22 cellular contexts compared by ENCODE assay signal in the genomic region with DNA sequence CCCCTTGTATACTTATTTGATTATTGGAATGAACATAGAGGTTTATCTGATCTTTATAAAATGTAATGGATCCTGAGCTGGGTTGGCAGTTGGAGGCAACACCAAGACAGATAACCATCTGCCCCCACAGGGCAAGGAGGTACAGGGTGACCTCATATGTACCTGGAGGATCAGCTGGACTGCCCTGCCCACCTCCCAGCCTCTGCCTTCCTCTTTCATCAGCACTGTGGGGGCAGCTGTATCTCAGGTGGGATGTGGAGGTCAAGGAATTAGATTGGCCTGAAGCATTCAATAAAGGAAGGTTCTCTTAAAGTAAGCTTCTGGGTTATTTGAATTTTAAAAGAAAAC.
"Had no signal": no experiment of that assay in that cellular context is flagged by ENCODE, and none has a peak within 500 bp of the region (broad histone marks: within the 10 kb centered on the region; RNA-seq: fewer than 3 reads in every experiment).

No MANE protein-coding gene starts in this region.

- H3K27ac Mint-ChIP-seq: activated CD8-positive, alpha-beta T cell treated with anti-CD3 and anti-CD28 coated beads, Interleukin-2, amount 10 ng/mL, durations not matched to agents 7 days and 5 days; activated naive CD8-positive, alpha-beta T cell; brain; naive thymus-derived CD8-positive, alpha-beta T cell; WTC11 had no signal

- DNase-seq: activated CD4-positive, alpha-beta T cell treated with anti-CD3 and anti-CD28 coated beads for 48 hours; activated CD8-positive, alpha-beta memory T cell treated with anti-CD3 and anti-CD28 coated beads, Interleukin-2, amount 50 U/mL, for 4 hours; activated CD8-positive, alpha-beta T cell treated with anti-CD3 and anti-CD28 coated beads, Interleukin-2, amount 10 ng/mL, durations not matched to agents 7 days and 5 days; activated effector memory CD4-positive, alpha-beta T cell treated with anti-CD3 and anti-CD28 coated beads, Interleukin-2, amount 50 U/mL, for 16 hours; activated T-cell treated with anti-CD3 and anti-CD28 coated beads, Interleukin-2, amount 50 U/mL, for 48 hours; amygdala; esophagus squamous epithelium; hypothalamus; lower lobe of right lung; naive thymus-derived CD8-positive, alpha-beta T cell; stimulated activated CD4-positive, alpha-beta T cell treated with anti-CD3 and anti-CD28 coated beads, Interleukin-4, amount 100 ng/mL, for 4 hours; stimulated activated CD8-positive, alpha-beta memory T cell treated with anti-CD3 and anti-CD28 coated beads, Interleukin-4, amount 100 ng/mL, for 48 hours; stimulated activated naive CD4-positive, alpha-beta T cell treated with Interleukin-2 at 50 U/mL for 16 hours; substantia nigra had no signal

- H3K4me1 ChIP-seq: esophagus squamous epithelium, tibial nerve had no signal

- H3K27me3 ChIP-seq: esophagus squamous epithelium, tibial nerve had no signal

- H3K9me3 ChIP-seq: esophagus squamous epithelium, lower lobe of right lung, mucosa of descending colon, tibial nerve had no signal

- H3K4me3 Mint-ChIP-seq: activated CD8-positive, alpha-beta T cell treated with anti-CD3 and anti-CD28 coated beads, Interleukin-2, amount 10 ng/mL, durations not matched to agents 7 days and 5 days; activated naive CD8-positive, alpha-beta T cell; brain; central memory CD8-positive, alpha-beta T cell; naive thymus-derived CD8-positive, alpha-beta T cell; WTC11 had no signal

- H3K4me1 Mint-ChIP-seq: central memory CD8-positive, alpha-beta T cell; naive thymus-derived CD8-positive, alpha-beta T cell had no signal

- H3K4me3 ChIP-seq: coronary artery, esophagus squamous epithelium, lower lobe of right lung, mucosa of descending colon, skin epidermis, tibial nerve had no signal

- ATAC-seq: activated CD8-positive, alpha-beta T cell treated with anti-CD3 and anti-CD28 coated beads, Interleukin-2, amount 10 ng/mL, durations not matched to agents 7 days and 5 days; naive thymus-derived CD8-positive, alpha-beta T cell; WTC11 had no signal

- H3K27ac ChIP-seq: coronary artery, esophagus squamous epithelium, lower lobe of right lung, skin epidermis, tibial nerve had no signal

- H3K36me3 Mint-ChIP-seq: activated naive CD8-positive, alpha-beta T cell; brain; naive thymus-derived CD8-positive, alpha-beta T cell; WTC11 had no signal

- H3K9me3 Mint-ChIP-seq: brain; central memory CD8-positive, alpha-beta T cell; WTC11 had no signal

- H3K36me3 ChIP-seq: esophagus squamous epithelium, lower lobe of right lung, tibial nerve had no signal
